Comparison of ENCODE assay signal across 19 cellular contexts in genomic region chr3:125278155-125278554, GRCh38.
DNase-seq lines count a peak whose midpoint lies in the region; ATAC-seq and TF ChIP-seq lines count a peak whose summit lies in the region.
"Had no signal": no experiment of that assay in that cellular context is flagged by ENCODE, and none has a peak within 500 bp of the region (broad histone marks: within the 10 kb centered on the region; RNA-seq: fewer than 3 reads in every experiment).

No MANE protein-coding gene starts in this region.

- no peaks in the 10 kb centered on the region for H4K20me1 ChIP-seq in GM23338 (replicated peaks; ENCODE audit: insufficient read depth)

- CTCF ChIA-PET in CD4-positive, alpha-beta memory T cell (lab: Charles Lee; ENCODE audit: partially characterized antibody), result no interaction called here
- CTCF ChIA-PET in WTC11 (lab: Charles Lee), result no interaction called here

- no peaks in the 10 kb centered on the region for H3K9me3 ChIP-seq in CD4-positive, alpha-beta memory T cell (ENCODE audit: control insufficient read depth in 1 of 2, low read length in 2 of 2)
- H3K9me3 ChIP-seq: A549 had no signal

- POLR2A ChIA-PET in CD4-positive, alpha-beta memory T cell (lab: Charles Lee; ENCODE audit: partially characterized antibody), result no interaction called here
- POLR2A ChIA-PET in WTC11 (lab: Charles Lee), result no interaction called here

- H3K36me3 ChIP-seq in CD4-positive, alpha-beta memory T cell (ENCODE audit: insufficient read depth, low read length), result no peaks in the 10 kb centered on the region
- H3K36me3 ChIP-seq in GM23338 (ENCODE audit: insufficient read depth), result no peaks in the 10 kb centered on the region

- H3K27ac Mint-ChIP-seq in CD4-positive, alpha-beta memory T cell, result peak overlapping the region in 4 of 7 donors; percentile 0 to 77 (median 61)
- H3K27ac Mint-ChIP-seq in GM23338 (no peak overlapping the region), WTC11 (peak overlapping the region; percentile 26), memory B cell (peak overlapping the region; percentile 7)
- H3K27ac Mint-ChIP-seq: CD8-positive, alpha-beta memory T cell had no signal

- no peak overlapping the region for H2AFZ ChIP-seq in GM23338
- H2AFZ ChIP-seq: PC-9 had no signal

- H3K4me1 ChIP-seq in CD4-positive, alpha-beta memory T cell (ENCODE audit: insufficient read depth, low read length), result no peaks in the 10 kb centered on the region
- H3K4me1 ChIP-seq in GM23338 (ENCODE audit: insufficient read depth), result peaks cover 26% of the 10 kb centered on the region
- H3K4me1 ChIP-seq: A549 had no signal

- ATAC-seq in GM23338 (no peak; the same call in 2 of the 3 replicates), WTC11 (no peak), memory B cell (ENCODE audit: low read depth) (no peak), HG03439 (IDR thresholded peaks at IDR 0.05; ENCODE audit: unreplicated experiment) (no peak)
- ATAC-seq: A549 had no signal

- H3K27me3 ChIP-seq in CD4-positive, alpha-beta memory T cell (ENCODE audit: insufficient read depth, low read length), result no peaks in the 10 kb centered on the region
- no peaks in the 10 kb centered on the region for H3K27me3 ChIP-seq in GM23338 (ENCODE audit: insufficient read depth)

- H3K4me3 ChIP-seq in CD4-positive, alpha-beta memory T cell (ENCODE audit: low read length in 2 of 2), result no peak overlapping the region
- H3K4me3 ChIP-seq in GM23338, result no peak overlapping the region
- H3K4me3 ChIP-seq: A549, PC-9 had no signal

- H3F3A ChIP-seq in GM23338 (replicated peaks; ENCODE audit: low read depth), result no peaks in the 10 kb centered on the region

- DNase-seq in CD4-positive, alpha-beta memory T cell, result no peak
- DNase-seq in GM23338 (ENCODE audit: low spot score), result peak; percentile 5
- no peak for DNase-seq in WTC11 (ENCODE audit: low spot score)
- DNase-seq in memory B cell (ENCODE audit: low spot score in 2 of 2), result no peak
- no peak for DNase-seq in NOMO-1 treated with dmso at 0.1 percent for 144 hours (lab: John Stamatoyannopoulos, UW; ENCODE audit: unreplicated experiment)
- no peak for DNase-seq in NCI-H524 treated with DMSO at 0.1 percent for 48 hours (lab: John Stamatoyannopoulos, UW)
- DNase-seq: CD8-positive, alpha-beta memory T cell; DMS53; EL; HCEC 1CT; MV-4-11; NCI-H187 treated with DMSO at 0.1 percent for 48 hours; NCI-H2227 treated with DMSO at 0.1 percent for 48 hours; NCI-H510A treated with DMSO at 0.1 percent for 48 hours; NCI-H82; PC-9 had no signal

- no peaks in the 10 kb centered on the region for H3K27me3 Mint-ChIP-seq in CD4-positive, alpha-beta memory T cell
- no peaks in the 10 kb centered on the region for H3K27me3 Mint-ChIP-seq in GM23338 (ENCODE audit: insufficient read depth, low read depth, poor library complexity)
- H3K27me3 Mint-ChIP-seq in WTC11 (ENCODE audit: low read depth), result no peaks in the 10 kb centered on the region
- H3K27me3 Mint-ChIP-seq in memory B cell, result no peaks in the 10 kb centered on the region
- H3K27me3 Mint-ChIP-seq: CD8-positive, alpha-beta memory T cell had no signal

- no peaks in the 10 kb centered on the region for H3K9me3 Mint-ChIP-seq in CD4-positive, alpha-beta memory T cell
- H3K9me3 Mint-ChIP-seq in GM23338, result no peaks in the 10 kb centered on the region
- peaks cover 5% of the 10 kb centered on the region; the same call in 1 of the 2 replicates for H3K9me3 Mint-ChIP-seq in WTC11
- H3K9me3 Mint-ChIP-seq in memory B cell, result no peaks in the 10 kb centered on the region
- H3K9me3 Mint-ChIP-seq: CD8-positive, alpha-beta memory T cell had no signal

- peaks cover 33 to 49% of the 10 kb centered on the region in 2 donors for H3K36me3 Mint-ChIP-seq in CD4-positive, alpha-beta memory T cell
- H3K36me3 Mint-ChIP-seq in GM23338 (ENCODE audit: low read depth) (peaks cover 4% of the 10 kb centered on the region; the same call in 2 of the 3 replicates), WTC11 (no peaks in the 10 kb centered on the region), memory B cell (peaks cover 18% of the 10 kb centered on the region)

- H3K79me2 ChIP-seq in GM23338 (replicated peaks; ENCODE audit: insufficient read depth), result no peaks in the 10 kb centered on the region

- intact Hi-C loops in CD4-positive, alpha-beta memory T cell (cut with micrococcal nuclease), result no loop called here

- no peak overlapping the region for H3K4me2 ChIP-seq in GM23338
- H3K4me2 ChIP-seq: A549, KMS-11, PC-9 had no signal

- TF ChIP-seq CTCF in GM23338 (conservative IDR thresholded peaks at IDR 0.05; ENCODE audit: low read depth in 2 of 2) (no peak), WTC11 (IDR thresholded peaks at IDR 0.05) (no peak)

- H3K9me2 ChIP-seq in GM23338 (ENCODE audit: insufficient read depth), result no peaks in the 10 kb centered on the region

- no peak overlapping the region for H3K27ac ChIP-seq in CD4-positive, alpha-beta memory T cell (ENCODE audit: low read depth, low read length)
- H3K27ac ChIP-seq in GM23338 (ENCODE audit: low read depth), result no peak overlapping the region; the same call in 1 of the 2 replicates
- H3K27ac ChIP-seq: A549, KMS-11, PC-9 had no signal

- peaks cover 4 to 18% (median 7%) of the 10 kb centered on the region in 4 donors for H3K4me1 Mint-ChIP-seq in CD4-positive, alpha-beta memory T cell
- peaks cover 38% of the 10 kb centered on the region for H3K4me1 Mint-ChIP-seq in GM23338
- H3K4me1 Mint-ChIP-seq in WTC11, result peaks cover 31% of the 10 kb centered on the region
- peaks cover 2% of the 10 kb centered on the region for H3K4me1 Mint-ChIP-seq in memory B cell

- H3K4me3 Mint-ChIP-seq in CD4-positive, alpha-beta memory T cell, result no peak overlapping the region
- no peak overlapping the region for H3K4me3 Mint-ChIP-seq in GM23338
- no peak overlapping the region for H3K4me3 Mint-ChIP-seq in WTC11
- no peak overlapping the region for H3K4me3 Mint-ChIP-seq in memory B cell
- H3K4me3 Mint-ChIP-seq: CD8-positive, alpha-beta memory T cell had no signal

TF ChIP-seq in GM23338, 12 proteins besides CTCF, POLR2A, EP300 and RAD21 (continues in another document):
- TF ChIP-seq CREB1 (CRISPR knock-in tag; IDR thresholded peaks at IDR 0.05; ENCODE audit: low read depth), result no peak

TF ChIP-seq in WTC11, 78 proteins besides CTCF, POLR2A, EP300 and RAD21 (continues in another document):
- TF ChIP-seq MAX (CRISPR knock-in tag; IDR thresholded peaks at IDR 0.05) (no peak), ZNF512 (CRISPR knock-in tag; IDR thresholded peaks at IDR 0.05; ENCODE audit: borderline replicate concordance) (no peak), ELF4 (CRISPR knock-in tag; IDR thresholded peaks at IDR 0.05; ENCODE audit: low read depth) (no peak), IRF2 (CRISPR knock-in tag; IDR thresholded peaks at IDR 0.05; ENCODE audit: borderline replicate concordance, low read depth) (no peak), NFYB (CRISPR knock-in tag; conservative IDR thresholded peaks at IDR 0.05; ENCODE audit: low read depth) (no peak), NFE2L1 (CRISPR knock-in tag; IDR thresholded peaks at IDR 0.05) (no peak), JUN (CRISPR knock-in tag; IDR thresholded peaks at IDR 0.05) (no peak), ZNF263 (CRISPR knock-in tag; IDR thresholded peaks at IDR 0.05; ENCODE audit: low read depth) (no peak)
- TF ChIP-seq, protein P1, sequence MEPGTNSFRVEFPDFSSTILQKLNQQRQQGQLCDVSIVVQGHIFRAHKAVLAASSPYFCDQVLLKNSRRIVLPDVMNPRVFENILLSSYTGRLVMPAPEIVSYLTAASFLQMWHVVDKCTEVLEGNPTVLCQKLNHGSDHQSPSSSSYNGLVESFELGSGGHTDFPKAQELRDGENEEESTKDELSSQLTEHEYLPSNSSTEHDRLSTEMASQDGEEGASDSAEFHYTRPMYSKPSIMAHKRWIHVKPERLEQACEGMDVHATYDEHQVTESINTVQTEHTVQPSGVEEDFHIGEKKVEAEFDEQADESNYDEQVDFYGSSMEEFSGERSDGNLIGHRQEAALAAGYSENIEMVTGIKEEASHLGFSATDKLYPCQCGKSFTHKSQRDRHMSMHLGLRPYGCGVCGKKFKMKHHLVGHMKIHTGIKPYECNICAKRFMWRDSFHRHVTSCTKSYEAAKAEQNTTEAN (CRISPR knock-in tag; IDR thresholded peaks at IDR 0.05), result no peak
- TF ChIP-seq, protein P2, sequence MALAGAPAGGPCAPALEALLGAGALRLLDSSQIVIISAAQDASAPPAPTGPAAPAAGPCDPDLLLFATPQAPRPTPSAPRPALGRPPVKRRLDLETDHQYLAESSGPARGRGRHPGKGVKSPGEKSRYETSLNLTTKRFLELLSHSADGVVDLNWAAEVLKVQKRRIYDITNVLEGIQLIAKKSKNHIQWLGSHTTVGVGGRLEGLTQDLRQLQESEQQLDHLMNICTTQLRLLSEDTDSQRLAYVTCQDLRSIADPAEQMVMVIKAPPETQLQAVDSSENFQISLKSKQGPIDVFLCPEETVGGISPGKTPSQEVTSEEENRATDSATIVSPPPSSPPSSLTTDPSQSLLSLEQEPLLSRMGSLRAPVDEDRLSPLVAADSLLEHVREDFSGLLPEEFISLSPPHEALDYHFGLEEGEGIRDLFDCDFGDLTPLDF (CRISPR knock-in tag; IDR thresholded peaks at IDR 0.05), result no peak
